26 cellular contexts compared by ENCODE assay signal in genomic region chr7:147916573-147916972, GRCh38.
"Had no signal": no experiment of that assay in that cellular context is flagged by ENCODE, and none has a peak within 500 bp of the region (broad histone marks: within the 10 kb centered on the region; RNA-seq: fewer than 3 reads in every experiment).

No MANE protein-coding gene starts in this region.

- DNase-seq: stimulated activated CD4-positive, alpha-beta T cell treated with anti-CD3 and anti-CD28 coated beads, Interleukin-2, amount 100 ng/mL, for 48 hours; stimulated activated CD4-positive, alpha-beta T cell treated with anti-CD3 and anti-CD28 coated beads, Interleukin-4, amount 100 ng/mL, for 1 hour; stimulated activated CD4-positive, alpha-beta T cell treated with anti-CD3 and anti-CD28 coated beads, Interleukin-4, amount 100 ng/mL, for 24 hours; stimulated activated CD4-positive, alpha-beta T cell treated with anti-CD3 and anti-CD28 coated beads, Interleukin-4, amount 100 ng/mL, for 4 hours; stimulated activated CD8-positive, alpha-beta memory T cell treated with anti-CD3 and anti-CD28 coated beads, Interleukin-4, amount 100 ng/mL, for 48 hours; stimulated activated naive B cell treated with anti-CD40 and anti-IgM and Interleukin-4, amounts not matched to agents 10 μg/mL and 1 μg/mL and 100 μg/mL, for 72 hours; stimulated activated naive CD4-positive, alpha-beta T cell; stimulated activated naive CD4-positive, alpha-beta T cell treated with Interleukin-2 at 50 U/mL for 16 hours; stimulated activated naive CD8-positive, alpha-beta T cell treated with anti-CD3 and anti-CD28 coated beads, Interleukin-15, amount 100 ng/mL, for 72 hours; stimulated activated naive CD8-positive, alpha-beta T cell treated with anti-CD3 and anti-CD28 coated beads, Interleukin-15, Interleukin-2, amounts not matched to agents 100 U/mL and 50 U/mL, for 24 hours; stomach; substantia nigra; testis; thyroid gland; tibial artery; transverse colon; upper lobe of left lung; upper lobe of right lung; uterus had no signal

- H3K36me3 ChIP-seq: stomach, suprapubic skin, thoracic aorta, thyroid gland, tibial artery, tibial nerve, transverse colon, upper lobe of left lung, upper lobe of right lung, uterus, vagina had no signal

- H3K4me3 ChIP-seq: stomach, suprapubic skin, testis, thoracic aorta, thyroid gland, tibial artery, tibial nerve, transverse colon, upper lobe of left lung, upper lobe of right lung, uterus, vagina had no signal

- H3K9me3 ChIP-seq: stomach, suprapubic skin, testis, thoracic aorta, thyroid gland, tibial artery, tibial nerve, transverse colon, upper lobe of left lung, upper lobe of right lung, uterus, vagina had no signal

- H3K27me3 ChIP-seq: stomach, suprapubic skin, testis, thyroid gland, tibial artery, tibial nerve, transverse colon, upper lobe of left lung, upper lobe of right lung, uterus, vagina had no signal

- FAIRE-seq: urothelium cell line had no signal

- H3K4me1 ChIP-seq: stomach, suprapubic skin, testis, thyroid gland, upper lobe of left lung, upper lobe of right lung, uterus, vagina had no signal

- H3K27ac ChIP-seq: stomach, suprapubic skin, testis, thoracic aorta, thyroid gland, tibial artery, tibial nerve, transverse colon, upper lobe of left lung, upper lobe of right lung, uterus, vagina had no signal

- ATAC-seq: stimulated activated effector memory CD8-positive, alpha-beta T cell treated with anti-CD3 and anti-CD28 coated beads, Interleukin-12 subunit alpha, Interleukin-12 subunit beta, amount 100 ng/mL, for 72 hours; stimulated activated memory B cell treated with anti-CD40 and anti-IgM and Interleukin-4, amounts not matched to agents 10 μg/mL and 1 μg/mL and 100 μg/mL, for 72 hours; stimulated activated naive B cell treated with anti-CD40 and anti-IgM and Interleukin-4, amounts not matched to agents 10 μg/mL and 1 μg/mL and 100 μg/mL, for 72 hours; stimulated activated naive CD8-positive, alpha-beta T cell treated with anti-CD3 and anti-CD28 coated beads, Interleukin-15, amount 100 ng/mL, for 72 hours; stimulated activated naive CD8-positive, alpha-beta T cell treated with anti-CD3 and anti-CD28 coated beads, Interleukin-15, Interleukin-2, amounts not matched to agents 100 U/mL and 50 U/mL, for 24 hours; upper lobe of right lung had no signal
